In genomic region chr5:94830520-94830919, GRCh38 we compare ENCODE assay signal across 10 cellular contexts.
DNase-seq lines count a peak whose midpoint lies in the region; ATAC-seq and TF ChIP-seq lines count a peak whose summit lies in the region.
"Had no signal": no experiment of that assay in that cellular context is flagged by ENCODE, and none has a peak within 500 bp of the region (broad histone marks: within the 10 kb centered on the region; RNA-seq: fewer than 3 reads in every experiment).

No MANE protein-coding gene starts in this region.

- intact Hi-C loops in spleen (cut with DNase I; ENCODE audit: low total_unique reads) = no loop called here

- H3K79me1 ChIP-seq in H9 (ENCODE audit: insufficient read depth, low read depth, low read length, poor library complexity, severe bottlenecking) = no peaks in the 10 kb centered on the region

- H3K4ac ChIP-seq in H9 (ENCODE audit: low read depth, low read length) = no peak overlapping the region

- peaks cover 0 to 4% of the 10 kb centered on the region in 2 experiments; a peak in 3 of 4 replicates for H3K4me1 Mint-ChIP-seq in H9

- H3K56ac ChIP-seq in H9 (ENCODE audit: insufficient read length, low read depth, low read length) = no peak overlapping the region

- no peak overlapping the region for H2BK120ac ChIP-seq in H9 (ENCODE audit: low read depth, low read length, poor library complexity, severe bottlenecking)

- no peak overlapping the region for H3K14ac ChIP-seq in H9 (ENCODE audit: insufficient read depth, low read length)

- no peaks in the 10 kb centered on the region for H3K79me2 ChIP-seq in H9 (ENCODE audit: insufficient read depth, low read length)

- H3K23me2 ChIP-seq in H9 (ENCODE audit: insufficient read length, low read depth, low read length, poor library complexity, severe bottlenecking) = no peaks in the 10 kb centered on the region

- no peaks in the 10 kb centered on the region for H4K20me1 ChIP-seq in H9 (ENCODE audit: control insufficient read depth, insufficient read depth, insufficient read length)

- ATAC-seq in GM19328 (IDR thresholded peaks at IDR 0.05; ENCODE audit: unreplicated experiment) = no peak

- no peak overlapping the region for H4K5ac ChIP-seq in H9 (ENCODE audit: insufficient read length, low read depth, low read length)

- H3K27ac ChIP-seq in H9 (ENCODE audit: insufficient read length, low read depth, low read length) = no peak overlapping the region
- H3K27ac ChIP-seq in spleen = no peak overlapping the region

- TF ChIP-seq CTCF in H9 (conservative IDR thresholded peaks at IDR 0.05) = peak; percentile 72
- TF ChIP-seq CTCF in spleen (IDR thresholded peaks at IDR 0.05 in 8 of 11, conservative IDR thresholded peaks at IDR 0.05 in 3 of 11) = no peak

- DNase-seq in EL = peak; percentile 14
- DNase-seq in H9 = no peak
- peak; percentile 48 for DNase-seq in SK-MEL-5 (ENCODE audit: low read depth, low spot score)
- peak; percentile 17 for DNase-seq in kidney tubule cell (ENCODE audit: low spot score)
- no peak for DNase-seq in ureter (ENCODE audit: low spot score)
- no peak for DNase-seq in stimulated activated CD4-positive, alpha-beta T cell treated with anti-CD3 and anti-CD28 coated beads, Interleukin-1b, Interleukin-23, amount 100 ng/mL, for 48 hours
- DNase-seq in spleen = no peak
- DNase-seq: activated CD4-positive, alpha-beta T cell treated with anti-CD3 and anti-CD28 coated beads for 48 hours; NCI-H2029 treated with DMSO at 0.1 percent for 48 hours had no signal

- no peak overlapping the region for H3K4me3 Mint-ChIP-seq in H9

- no peak overlapping the region for H4K91ac ChIP-seq in H9 (ENCODE audit: insufficient read length, low read depth, low read length)

- H3K36me3 ChIP-seq in spleen = peaks cover 0 to 32% (median 0%) of the 10 kb centered on the region in 6 donors

- H3K23ac ChIP-seq in H9 (ENCODE audit: insufficient read length, low read depth, low read length) = no peak overlapping the region

- no peak overlapping the region for H3K4me2 ChIP-seq in H9 (ENCODE audit: insufficient read depth, insufficient read length, low read length)

- H3K27me3 ChIP-seq in H9 (ENCODE audit: insufficient read depth, low read length) (no peaks in the 10 kb centered on the region), spleen (replicated peaks in 1 of 7) (peaks cover 0 to 18% (median 0%) of the 10 kb centered on the region in 7 donors)

- TF ChIP-seq POLR2A in spleen (IDR thresholded peaks at IDR 0.05) = no peak

- H4K8ac ChIP-seq in H9 (replicated peaks; ENCODE audit: insufficient read length, low read depth, low read length) = no peak overlapping the region

- no CpG with 5 or more reads among the region's 2 CpGs for WGBS in H9 (ENCODE audit: extremely low coverage, insufficient read length, low lambda C conversion rate)
- 29 to 42% (median 34%) methylated on average over 2 of the region's 2 CpGs for WGBS in spleen, 5 donors

- H3K9me3 ChIP-seq in H9 (ENCODE audit: control insufficient read depth, low read depth, low read length) = no peaks in the 10 kb centered on the region
- H3K9me3 ChIP-seq in spleen = no peaks in the 10 kb centered on the region

- no peak overlapping the region for H2BK12ac ChIP-seq in H9 (ENCODE audit: insufficient read length, low read depth, low read length)

- H2AFZ ChIP-seq in H9 (ENCODE audit: low read length) = no peak overlapping the region

- no peak overlapping the region for H2BK15ac ChIP-seq in H9 (ENCODE audit: low read depth, low read length)

- H2BK20ac ChIP-seq in H9 (ENCODE audit: low read depth, low read length, poor library complexity, severe bottlenecking) = no peak overlapping the region

- H3K9ac ChIP-seq in H9 (ENCODE audit: extremely low read depth, insufficient read length, low read length) = no peak overlapping the region

- H3K27ac Mint-ChIP-seq in H9 = no peak overlapping the region

- H2BK5ac ChIP-seq in H9 (ENCODE audit: insufficient read length, low read length) = no peak overlapping the region

- no peaks in the 10 kb centered on the region for H3K36me3 Mint-ChIP-seq in H9 (ENCODE audit: insufficient read depth in 1 of 3, low read depth in 3 of 3)

- 0 out of 2 replicates have a peak, but pooled peaks cover 1% of the 10 kb centered on the region for H3K27me3 Mint-ChIP-seq in H9 (ENCODE audit: low read depth)

- H3T11ph ChIP-seq in H9 (ENCODE audit: low read length) = no peak overlapping the region

- H2AK5ac ChIP-seq in H9 (ENCODE audit: insufficient read length, low read length) = no peak overlapping the region

- in situ Hi-C loops in SK-MEL-5 (cut with HindIII; ENCODE audit: low pct_unique_long_range_greater_than_20kb, low sequenced_read_pairs) = no loop called here

- H3K4me3 ChIP-seq in spleen = no peak overlapping the region

- no peaks in the 10 kb centered on the region for H3K9me3 Mint-ChIP-seq in H9

- H3K4me1 ChIP-seq in H9 (ENCODE audit: insufficient read depth, low read length) = no peaks in the 10 kb centered on the region
- no peaks in the 10 kb centered on the region for H3K4me1 ChIP-seq in spleen

- no peak overlapping the region for H3K18ac ChIP-seq in H9 (ENCODE audit: insufficient read length, low read depth, low read length)

Comparison
In these comparisons a context has a peak if more than half of its experiments do, and no peak if none do; other contexts are left out.
1. DNase-seq: peak in EL (single experiment), SK-MEL-5 (single experiment) and kidney tubule cell (single experiment); none in H9 (single experiment), ureter (single experiment), stimulated activated CD4-positive, alpha-beta T cell treated with anti-CD3 and anti-CD28 coated beads, Interleukin-1b, Interleukin-23, amount 100 ng/mL, for 48 hours (single experiment) and spleen (single experiment).